In genomic region chr22:44758354-44758969, GRCh38 we compare ENCODE assay signal across 14 cellular contexts. TPM values are rescaled to one million over a fixed set of nuclear protein-coding genes. Genes with fewer than 3 reads are reported as not detected.
DNase-seq lines count a peak whose midpoint lies in the region; ATAC-seq and TF ChIP-seq lines count a peak whose summit lies in the region.
"Had no signal": no experiment of that assay in that cellular context is flagged by ENCODE, and none has a peak within 500 bp of the region (broad histone marks: within the 10 kb centered on the region; RNA-seq: fewer than 3 reads in every experiment).

No MANE protein-coding gene starts in this region.

- H3K9me3 ChIP-seq in breast epithelium (no peaks in the 10 kb centered on the region), mucosa of descending colon (no peaks in the 10 kb centered on the region)
- H3K9me3 ChIP-seq: body of pancreas, gastroesophageal sphincter had no signal

- peak; percentile 47 for ATAC-seq in mucosa of descending colon
- ATAC-seq in activated CD4-positive, alpha-beta T cell treated with anti-CD3 and anti-CD28 coated beads for 36 hours = no peak
- ATAC-seq: body of pancreas, gastroesophageal sphincter had no signal

- no peaks in the 10 kb centered on the region for H3K9me3 Mint-ChIP-seq in T-helper 2 cell treated with Interferon-gamma antibody and Interleukin-4, amounts not matched to agents 5 μg/mL and 100 μg/mL, for 36 hours
- H3K9me3 Mint-ChIP-seq in activated CD4-positive, alpha-beta T cell treated with anti-CD3 and anti-CD28 coated beads for 36 hours (ENCODE audit: low read depth) = no peaks in the 10 kb centered on the region

- CTCF ChIA-PET in activated CD4-positive, alpha-beta T cell treated with anti-CD3 and anti-CD28 coated beads for 36 hours (lab: Charles Lee) = no interaction called here

- no peak overlapping the region for H3K27ac Mint-ChIP-seq in T-helper 2 cell treated with Interferon-gamma antibody and Interleukin-4, amounts not matched to agents 5 μg/mL and 100 μg/mL, for 36 hours
- no peak overlapping the region for H3K27ac Mint-ChIP-seq in activated CD4-positive, alpha-beta T cell treated with anti-CD3 and anti-CD28 coated beads for 36 hours
- H3K27ac Mint-ChIP-seq: memory B cell had no signal

- intact Hi-C loops in breast epithelium (cut with DNase I; ENCODE audit: low total_unique reads) = no loop called here
- intact Hi-C loops in mucosa of descending colon (cut with DNase I, micrococcal nuclease) = no loop called here
- intact Hi-C loops in activated CD4-positive, alpha-beta T cell treated with anti-CD3 and anti-CD28 coated beads for 36 hours (cut with DNase I, micrococcal nuclease) = no loop called here

- H3K4me3 ChIP-seq in breast epithelium (no peak overlapping the region), mucosa of descending colon (no peak overlapping the region)
- H3K4me3 ChIP-seq: body of pancreas, gastroesophageal sphincter had no signal

- H3K36me3 Mint-ChIP-seq in T-helper 2 cell treated with Interferon-gamma antibody and Interleukin-4, amounts not matched to agents 5 μg/mL and 100 μg/mL, for 36 hours (ENCODE audit: low read depth) = no peaks in the 10 kb centered on the region
- H3K36me3 Mint-ChIP-seq in activated CD4-positive, alpha-beta T cell treated with anti-CD3 and anti-CD28 coated beads for 36 hours (ENCODE audit: low read depth) = no peaks in the 10 kb centered on the region

- peak overlapping the region; percentile 57 to 69 for H3K27ac ChIP-seq in breast epithelium
- H3K27ac ChIP-seq: body of pancreas, gastroesophageal sphincter had no signal

- TF ChIP-seq POLR2A in breast epithelium (IDR thresholded peaks at IDR 0.05) = no peak

- H3K4me1 Mint-ChIP-seq in T-helper 2 cell treated with Interferon-gamma antibody and Interleukin-4, amounts not matched to agents 5 μg/mL and 100 μg/mL, for 36 hours (ENCODE audit: low read depth) = no peaks in the 10 kb centered on the region
- H3K4me1 Mint-ChIP-seq in activated CD4-positive, alpha-beta T cell treated with anti-CD3 and anti-CD28 coated beads for 36 hours = no peaks in the 10 kb centered on the region
- H3K4me1 Mint-ChIP-seq: memory B cell had no signal

- peaks cover 31% of the 10 kb centered on the region for H3K27me3 Mint-ChIP-seq in T-helper 2 cell treated with Interferon-gamma antibody and Interleukin-4, amounts not matched to agents 5 μg/mL and 100 μg/mL, for 36 hours (ENCODE audit: low read depth)
- H3K27me3 Mint-ChIP-seq in activated CD4-positive, alpha-beta T cell treated with anti-CD3 and anti-CD28 coated beads for 36 hours = peaks cover 29% of the 10 kb centered on the region

- H3K36me3 ChIP-seq in breast epithelium (no peaks in the 10 kb centered on the region), mucosa of descending colon (ENCODE audit: low read depth) (no peaks in the 10 kb centered on the region)
- H3K36me3 ChIP-seq: gastroesophageal sphincter had no signal

- POLR2A ChIA-PET in activated CD4-positive, alpha-beta T cell treated with anti-CD3 and anti-CD28 coated beads for 36 hours (lab: Charles Lee) = no interaction called here

- H3K4me3 Mint-ChIP-seq in T-helper 2 cell treated with Interferon-gamma antibody and Interleukin-4, amounts not matched to agents 5 μg/mL and 100 μg/mL, for 36 hours = no peak overlapping the region
- no peak overlapping the region for H3K4me3 Mint-ChIP-seq in activated CD4-positive, alpha-beta T cell treated with anti-CD3 and anti-CD28 coated beads for 36 hours
- H3K4me3 Mint-ChIP-seq: H9, memory B cell had no signal

- no peaks in the 10 kb centered on the region for H3K27me3 ChIP-seq in breast epithelium
- H3K27me3 ChIP-seq: body of pancreas had no signal

- in situ Hi-C loops in Caki2 (cut with HindIII; ENCODE audit: low pct_unique_long_range_greater_than_20kb, low sequenced_read_pairs) = no loop called here

- H3K4me1 ChIP-seq in breast epithelium (peaks cover 11 to 13% of the 10 kb centered on the region in 2 donors), mucosa of descending colon (ENCODE audit: low read depth) (peaks cover 20% of the 10 kb centered on the region)

- peak; percentile 57 for DNase-seq in Caki2 (ENCODE audit: low read depth)
- peak; percentile 51 for DNase-seq in NCI-H2029 treated with DMSO at 0.1 percent for 48 hours (lab: John Stamatoyannopoulos, UW)
- no peak for DNase-seq in breast epithelium (ENCODE audit: low spot score in 2 of 2)
- no peak for DNase-seq in mucosa of descending colon
- DNase-seq in activated gamma-delta T cell treated with Interleukin-2 at 50 U/mL for 16 hours = no peak
- DNase-seq in T-helper 2 cell treated with Interferon-gamma antibody and Interleukin-4, amounts not matched to agents 5 μg/mL and 100 μg/mL, for 36 hours (ENCODE audit: low spot score) = no peak
- no peak for DNase-seq in mucosa of gallbladder (ENCODE audit: low spot score)
- no peak for DNase-seq in activated CD4-positive, alpha-beta T cell treated with anti-CD3 and anti-CD28 coated beads for 36 hours
- DNase-seq: body of pancreas; DMS79; H9; stimulated activated CD8-positive, alpha-beta memory T cell treated with anti-CD3 and anti-CD28 coated beads, Interleukin-4, amount 100 ng/mL, for 48 hours had no signal

- no peak for TF ChIP-seq CTCF in breast epithelium (IDR thresholded peaks at IDR 0.05)
- no peak for TF ChIP-seq CTCF in mucosa of descending colon (IDR thresholded peaks at IDR 0.05)

RNA-seq across cellular contexts. Expression of gene ARHGAP8, which starts 6.1 kb away (rescaled TPM):
- total RNA-seq in Caki2 (2014; rRNA removed; shearing (Covaris generic); ENCODE audit: low replicate concordance) = 3.0 and 7.7 TPM in 2 replicates
- 10 to 100 TPM in 2 of 3 donors, 1 to 10 TPM in 1; 9.8 to 39.4 (median 32.4) TPM for total RNA-seq in breast epithelium
- 10 to 100 TPM; 25.0 to 74.6 (median 43.7) TPM for total RNA-seq in mucosa of descending colon
- 46.7 TPM for total RNA-seq in mucosa of gallbladder
- total RNA-seq in activated CD4-positive, alpha-beta T cell treated with anti-CD3 and anti-CD28 coated beads for 36 hours = 1 to 10 TPM; 3.3 to 3.4 TPM

RNA-seq across cellular contexts. Expression of gene PRR5, which starts 56.5 kb away (rescaled TPM):
- total RNA-seq in Caki2 (2014; rRNA removed; shearing (Covaris generic); ENCODE audit: low replicate concordance) = 51.9 and 65.0 TPM in 2 replicates
- total RNA-seq in breast epithelium (10 to 100 TPM; 23.7 to 39.5 (median 29.5) TPM), mucosa of descending colon (10 to 100 TPM; 21.8 to 46.2 (median 35.1) TPM), mucosa of gallbladder (21.8 TPM)
- total RNA-seq in activated CD4-positive, alpha-beta T cell treated with anti-CD3 and anti-CD28 coated beads for 36 hours = 10 to 100 TPM; 13.6 TPM

Comparison
In these comparisons a context has a peak if more than half of its experiments do, and no peak if none do; other contexts are left out.
1. DNase-seq: peak in Caki2 (single experiment) and NCI-H2029 treated with DMSO at 0.1 percent for 48 hours (single experiment); none in breast epithelium (0 of 2), mucosa of descending colon (0 of 3), activated gamma-delta T cell treated with Interleukin-2 at 50 U/mL for 16 hours (single experiment), T-helper 2 cell treated with Interferon-gamma antibody and Interleukin-4, amounts not matched to agents 5 μg/mL and 100 μg/mL, for 36 hours (single experiment), mucosa of gallbladder (single experiment) and activated CD4-positive, alpha-beta T cell treated with anti-CD3 and anti-CD28 coated beads for 36 hours (single experiment).